1 cellular context compared by ENCODE assay signal in genomic region chr16:89746043-89746442, GRCh38.
TF ChIP-seq lines count a peak whose summit lies in the region.

No MANE protein-coding gene starts in this region.

TF ChIP-seq in K562, 482 proteins besides CTCF, POLR2A, EP300 and RAD21:
- TF ChIP-seq POLR2G (IDR thresholded peaks at IDR 0.05; ENCODE audit: low read depth, low read length) (peak; percentile 58), KLF13 (tag; IDR thresholded peaks at IDR 0.05; ENCODE audit: borderline replicate concordance, low read depth) (no peak)
